In genomic region chr18:23583071-23583865, GRCh38 we compare ENCODE assay signal across 13 cellular contexts. TPM values are rescaled to one million over a fixed set of nuclear protein-coding genes. Genes with fewer than 3 reads are reported as not detected.
DNase-seq lines count a peak whose midpoint lies in the region; FAIRE-seq and TF ChIP-seq lines count a peak whose summit lies in the region.
"Had no signal": no experiment of that assay in that cellular context is flagged by ENCODE, and none has a peak within 500 bp of the region (broad histone marks: within the 10 kb centered on the region; RNA-seq: fewer than 3 reads in every experiment).

No MANE protein-coding gene starts in this region.

- no peaks in the 10 kb centered on the region; the same call in 1 of the 2 replicates for H4K20me1 ChIP-seq in DOHH2 (ENCODE audit: control insufficient read depth, insufficient read depth, low read depth, low read length)
- peaks cover 24% of the 10 kb centered on the region for H4K20me1 ChIP-seq in keratinocyte (ENCODE audit: control insufficient read depth, extremely low read depth, insufficient read depth, low read length)

- H3K4me2 ChIP-seq in DOHH2 (ENCODE audit: low read length) = peak overlapping the region; percentile 3; the same call in 1 of the 2 replicates
- H3K4me2 ChIP-seq in keratinocyte (ENCODE audit: control insufficient read depth, extremely low read depth, insufficient read depth, low read depth, low read length) = peak overlapping the region; percentile 80
- peak overlapping the region; percentile 97 for H3K4me2 ChIP-seq in skeletal muscle satellite cell (ENCODE audit: low read length)

- FAIRE-seq in keratinocyte (lab: Jason Lieb, UNC) (no peak), small intestine (lab: Jason Lieb, UNC) (no peak), kidney (lab: Jason Lieb, UNC) (no peak)
- FAIRE-seq: H1 had no signal

- H3K4me1 ChIP-seq in DOHH2 (ENCODE audit: control insufficient read depth, low read length) (peaks cover 31% of the 10 kb centered on the region), keratinocyte (ENCODE audit: control insufficient read depth, extremely low read depth, insufficient read depth, low read length) (peaks cover 34% of the 10 kb centered on the region), skeletal muscle satellite cell (ENCODE audit: control insufficient read depth, insufficient read depth, low read length) (peaks cover 54% of the 10 kb centered on the region), small intestine (ENCODE audit: control insufficient read depth in 2 of 2, insufficient read depth in 1 of 2, low read depth in 1 of 2, low read length in 1 of 2) (peaks cover 4 to 19% of the 10 kb centered on the region in 2 donors), kidney (ENCODE audit: control insufficient read depth in 1 of 2, insufficient read depth in 1 of 2, low read depth in 1 of 2, low read length in 2 of 2) (peaks cover 0 to 10% of the 10 kb centered on the region in 2 donors)

- H3K9me1 ChIP-seq in keratinocyte (ENCODE audit: control insufficient read depth, extremely low read depth, insufficient read depth, low read length) = peaks cover 4% of the 10 kb centered on the region

- H3K79me2 ChIP-seq in DOHH2 (ENCODE audit: control insufficient read depth, low read length) (peaks cover 75% of the 10 kb centered on the region), keratinocyte (ENCODE audit: control insufficient read depth, insufficient read depth, low read length) (peaks cover 75% of the 10 kb centered on the region)

- dilution Hi-C loops in keratinocyte (cut with MboI; ENCODE audit: extremely low pct_ligation_motif_present, low sequenced_read_pairs) = no loop called here

- H3K27me3 ChIP-seq in DOHH2 (ENCODE audit: control insufficient read depth, low read length) (0 out of 2 replicates have a peak, but pooled peaks cover under 1% of the 10 kb centered on the region), keratinocyte (ENCODE audit: control insufficient read depth, extremely low read depth, insufficient read depth, low read length) (no peaks in the 10 kb centered on the region), skeletal muscle satellite cell (ENCODE audit: control insufficient read depth, insufficient read depth, low read length) (no peaks in the 10 kb centered on the region), small intestine (ENCODE audit: control insufficient read depth in 2 of 2, insufficient read depth in 2 of 2, low read length in 2 of 2) (no peaks in the 10 kb centered on the region)

- H3K4me3 ChIP-seq in DOHH2 (ENCODE audit: low read length) (no peak overlapping the region), keratinocyte (ENCODE audit: control insufficient read depth in 2 of 3, extremely low read depth in 1 of 3, insufficient read depth in 2 of 3, low read depth in 1 of 3, low read length in 3 of 3) (no peak overlapping the region), skeletal muscle satellite cell (ENCODE audit: low read length) (peak overlapping the region; percentile 94), small intestine (ENCODE audit: low read depth in 1 of 2, low read length in 2 of 2) (no peak overlapping the region), kidney (ENCODE audit: low read length in 2 of 2) (no peak overlapping the region)

- no peak overlapping the region for H3K27ac ChIP-seq in DOHH2 (ENCODE audit: low read depth, low read length)
- H3K27ac ChIP-seq in angular gyrus (ENCODE audit: low read depth, low read length) = peak overlapping the region; percentile 90
- H3K27ac ChIP-seq in keratinocyte (ENCODE audit: control insufficient read depth, insufficient read depth, low read length) = no peak overlapping the region
- H3K27ac ChIP-seq in small intestine (ENCODE audit: low read depth in 1 of 2, low read length in 1 of 2) = no peak overlapping the region
- no peak overlapping the region for H3K27ac ChIP-seq in kidney (ENCODE audit: low read depth in 2 of 2, low read length in 2 of 2)

- H3F3A ChIP-seq in DOHH2 (ENCODE audit: control insufficient read depth, insufficient read depth) = no peaks in the 10 kb centered on the region

- H3K9me3 ChIP-seq in DOHH2 (ENCODE audit: control insufficient read depth, insufficient read depth, low read length) (no peaks in the 10 kb centered on the region), keratinocyte (ENCODE audit: control insufficient read depth, low read depth, low read length) (no peaks in the 10 kb centered on the region), skeletal muscle satellite cell (replicated peaks; ENCODE audit: low read length) (no peaks in the 10 kb centered on the region), small intestine (ENCODE audit: control insufficient read depth, low read depth) (no peaks in the 10 kb centered on the region), kidney (ENCODE audit: control insufficient read depth in 1 of 2, low read length in 2 of 2) (no peaks in the 10 kb centered on the region)

- H2AFZ ChIP-seq in keratinocyte (ENCODE audit: control insufficient read depth, low read length) = no peak overlapping the region

- 74 to 84% (median 83%) methylated on average over 5 of the region's 5 CpGs for WGBS in small intestine, 3 donors

- intact Hi-C loops in kidney (cut with DNase I) = no loop called here

- peaks cover 15% of the 10 kb centered on the region for H3K36me3 ChIP-seq in DOHH2 (ENCODE audit: control insufficient read depth, low read length)
- peaks cover 3 to 16% of the 10 kb centered on the region in 2 experiments for H3K36me3 ChIP-seq in keratinocyte (ENCODE audit: control insufficient read depth in 2 of 2, extremely low read depth in 1 of 2, insufficient read depth in 2 of 2, low read length in 2 of 2)
- H3K36me3 ChIP-seq in skeletal muscle satellite cell (ENCODE audit: insufficient read depth, low read length) = no peaks in the 10 kb centered on the region
- no peaks in the 10 kb centered on the region for H3K36me3 ChIP-seq in small intestine (ENCODE audit: control insufficient read depth in 2 of 2, insufficient read depth in 2 of 2, low read length in 2 of 2)
- no peaks in the 10 kb centered on the region for H3K36me3 ChIP-seq in kidney (ENCODE audit: control insufficient read depth in 1 of 2, insufficient read depth in 2 of 2, low read length in 2 of 2)

- no peak for DNase-seq in keratinocyte (ENCODE audit: low read depth, low spot score)
- DNase-seq in SW 1271 (lab: John Stamatoyannopoulos, UW) = no peak
- no peak for DNase-seq in small intestine
- DNase-seq in occipital lobe (lab: John Stamatoyannopoulos, UW) = no peak
- DNase-seq in kidney = no peak
- DNase-seq: activated effector memory CD4-positive, alpha-beta T cell treated with anti-CD3 and anti-CD28 coated beads, Interleukin-2, amount 50 U/mL, for 16 hours; NCI-H1092; NCI-H524 treated with DMSO at 0.1 percent for 48 hours; stimulated activated CD4-positive, alpha-beta T cell treated with anti-CD3 and anti-CD28 coated beads, Interleukin-1b, Interleukin-23, amount 100 ng/mL, for 48 hours had no signal

- H3K9ac ChIP-seq in keratinocyte (ENCODE audit: control insufficient read depth, extremely low read depth, insufficient read depth, low read length) (no peak overlapping the region), skeletal muscle satellite cell (ENCODE audit: low read depth, low read length) (no peak overlapping the region), kidney (ENCODE audit: low read length in 2 of 2) (no peak overlapping the region)

- H3K9me2 ChIP-seq in DOHH2 (replicated peaks; ENCODE audit: control insufficient read depth, low read length) = no peaks in the 10 kb centered on the region

- TF ChIP-seq CTCF in DOHH2 (IDR thresholded peaks at IDR 0.05; ENCODE audit: low read depth, low read length, poor library complexity, severe bottlenecking) (no peak), keratinocyte (optimal IDR thresholded peaks at IDR 0.05 in 1 of 3, IDR thresholded peaks at IDR 0.05 in 1 of 3, conservative IDR thresholded peaks at IDR 0.05 in 1 of 3; ENCODE audit: extremely low read depth in 1 of 3, insufficient read depth in 2 of 3, low read length in 3 of 3) (no peak), kidney (IDR thresholded peaks at IDR 0.05; ENCODE audit: borderline replicate concordance, extremely low read depth, insufficient read depth) (no peak)

RNA-seq across cellular contexts. Expression of gene NPC1, which starts 3.0 kb away (rescaled TPM):
- polyA plus RNA-seq in keratinocyte = 43.0 to 57.8 TPM (median 49.9 TPM) in 3 replicates
- 67.7 TPM for polyA plus RNA-seq in keratinocyte (2011; ENCODE audit: low read depth)
- polyA plus RNA-seq in keratinocyte (2011; cell fraction: cytosol; rRNA removed) = 16.7 and 21.3 TPM in 2 replicates
- polyA plus RNA-seq in keratinocyte (2011; cell fraction: nucleus; rRNA removed) = 137 and 162 TPM in 2 replicates
- polyA plus RNA-seq in keratinocyte (2012; ENCODE audit: low replicate concordance) = 36.4 and 73.2 TPM in 2 replicates
- 114 to 172 TPM (median 130 TPM) in 3 replicates for polyA minus RNA-seq in keratinocyte
- 45.1 TPM for polyA minus RNA-seq in keratinocyte (2011; cell fraction: cytosol; rRNA and poly(A)+ RNA removed)
- 175 and 222 TPM in 2 replicates for polyA minus RNA-seq in keratinocyte (2011; cell fraction: nucleus; rRNA and poly(A)+ RNA removed)
- total RNA-seq in skeletal muscle satellite cell (2012; rRNA removed) = 38.0 and 72.2 TPM in 2 replicates
- 10 to 100 TPM in 2 of 3 donors, 1 to 10 TPM in 1; 8.7 to 24.9 (median 17.0) TPM for polyA plus RNA-seq in small intestine
- 25.3 TPM for total RNA-seq in occipital lobe
- total RNA-seq in kidney = 50.2 TPM
- polyA plus RNA-seq in kidney (ENCODE audit: insufficient read depth, low read depth, low replicate concordance) = 16.0 TPM

Comparison
In these comparisons a context has a peak if more than half of its experiments do, and no peak if none do; other contexts are left out.
1. H3K4me2 ChIP-seq: peak in every context shown above with its lines; median percentile 97 in skeletal muscle satellite cell; 80 in keratinocyte; 3 in DOHH2.